11 cellular contexts compared by ENCODE assay signal in genomic region chr1:2684000-2684399, GRCh38. TPM values are rescaled to one million over a fixed set of nuclear protein-coding genes. Genes with fewer than 3 reads are reported as not detected.
DNase-seq lines count a peak whose midpoint lies in the region; ATAC-seq, FAIRE-seq and TF ChIP-seq lines count a peak whose summit lies in the region.
"Not testable (repeated sequence)": the region's sequence is repeated elsewhere in the genome, so short reads cannot be mapped to it uniquely, and the experiment has no call there.
"Had no signal": no experiment of that assay in that cellular context is flagged by ENCODE, and none has a peak within 500 bp of the region (broad histone marks: within the 10 kb centered on the region; RNA-seq: fewer than 3 reads in every experiment).

No MANE protein-coding gene starts in this region.

- H3K4me3 ChIP-seq in pancreas, tibial nerve: not testable (repeated sequence)

- not testable (repeated sequence) for ATAC-seq in pancreas

- TF ChIP-seq EP300 in tibial nerve (IDR thresholded peaks at IDR 0.05): not testable (repeated sequence)

- not testable (repeated sequence) for TF ChIP-seq POLR2A in tibial nerve (IDR thresholded peaks at IDR 0.05)

- not testable (repeated sequence) for TF ChIP-seq CTCF in pancreas (IDR thresholded peaks at IDR 0.05); tibial nerve (IDR thresholded peaks at IDR 0.05)

- FAIRE-seq in pancreas (lab: Jason Lieb, UNC): not testable (repeated sequence)

- H3K36me3 ChIP-seq in pancreas, tibial nerve: not testable (repeated sequence)

- not testable (repeated sequence) for H3K9me3 ChIP-seq in pancreas, tibial nerve

- not testable (repeated sequence) for H3K27ac ChIP-seq in pancreas, tibial nerve

- intact Hi-C loops in pancreas (cut with DNase I): not testable (repeated sequence)

- peak; percentile 28 for DNase-seq in Daoy (ENCODE audit: low read depth)
- DNase-seq in NCI-H82 (lab: John Stamatoyannopoulos, UW): peak; percentile 56
- DNase-seq in activated CD4-positive, alpha-beta T cell treated with anti-CD3 and anti-CD28 coated beads for 4 hours: peak; percentile 1 to 24
- peak; percentile 18 for DNase-seq in activated naive CD4-positive, alpha-beta T cell treated with anti-CD3 and anti-CD28 coated beads, Interleukin-2, amount 50 U/mL, for 16 hours
- DNase-seq in fibroblast of gingiva (ENCODE audit: low read depth): peak; percentile 9
- DNase-seq in left kidney (ENCODE audit: low read depth, low spot score): peak; percentile 0
- peak in 5 of 6 donors; percentile 12 to 83 (median 47) for DNase-seq in pancreas
- DNase-seq in tibial nerve (ENCODE audit: low spot score in 2 of 2): peak; percentile 4 to 17

- H3K27me3 ChIP-seq in pancreas, tibial nerve: not testable (repeated sequence)

- H3K4me1 ChIP-seq in pancreas, tibial nerve: not testable (repeated sequence)

- WGBS in pancreas, 2 donors: 26 to 41% methylated on average over 7 of the region's 7 CpGs
- WGBS in tibial nerve, 2 donors: 52 to 62% methylated on average over 7 of the region's 7 CpGs

RNA-seq across cellular contexts. Expression of gene MMEL1, which starts 51.2 kb away (rescaled TPM):
- total RNA-seq in Daoy (2014; rRNA removed; shearing (Covaris generic)): not detected in 2 replicates
- 1 to 10 TPM in 5 of 6 donors, under 1 TPM in 1; 0.39 to 3.1 (median 2.2) TPM for total RNA-seq in pancreas
- 1 to 10 TPM; 7.6 to 8.7 TPM for polyA plus RNA-seq in pancreas
- 1 to 10 TPM in 1 of 4 donors, under 1 TPM in 1, not detected in 2; 0.21 to 2.2 TPM for total RNA-seq in tibial nerve
- total RNA-seq: A673, cardiac muscle cell, M059J had no signal
- polyA plus RNA-seq: cardiac muscle cell had no signal

Comparison
In these comparisons a context has a peak if more than half of its experiments do, and no peak if none do; other contexts are left out.
1. DNase-seq: peak in every context shown above with its lines; median percentile 56 in NCI-H82; 47 in pancreas; 28 in Daoy; 18 in activated naive CD4-positive, alpha-beta T cell treated with anti-CD3 and anti-CD28 coated beads, Interleukin-2, amount 50 U/mL, for 16 hours; 12 in activated CD4-positive, alpha-beta T cell treated with anti-CD3 and anti-CD28 coated beads for 4 hours; 10 in tibial nerve; 9 in fibroblast of gingiva; 0 in left kidney.